Comparison of ENCODE assay signal across 30 cellular contexts in genomic region chr1:28878796-28879195, GRCh38.
"Had no signal": no experiment of that assay in that cellular context is flagged by ENCODE, and none has a peak within 500 bp of the region (broad histone marks: within the 10 kb centered on the region; RNA-seq: fewer than 3 reads in every experiment).

No MANE protein-coding gene starts in this region.

- FAIRE-seq: TTC549 had no signal

- DNase-seq: activated B cell treated with CpG ODN at 0.5 μM for 24 hours; activated CD4-positive, alpha-beta memory T cell treated with anti-CD3 and anti-CD28 coated beads for 36 hours; activated CD4-positive, alpha-beta T cell treated with anti-CD3 and anti-CD28 coated beads for 4 hours; activated CD4-positive, alpha-beta T cell treated with anti-CD3 and anti-CD28 coated beads, Interleukin-2, amount 10 ng/mL, durations not matched to agents 24 days and 14 days; activated CD4-positive, alpha-beta T cell treated with anti-CD3 and anti-CD28 coated beads, Interleukin-2, amount 50 U/mL, for 1 hour; activated CD4-positive, alpha-beta T cell treated with anti-CD3 and anti-CD28 coated beads, Interleukin-2, amount 50 U/mL, for 4 hours; activated CD4-positive, CD25-positive, alpha-beta regulatory T cell treated with anti-CD3 and anti-CD28 coated beads, Interleukin-2, amount 50 U/mL, for 72 hours; activated CD8-positive, alpha-beta memory T cell treated with anti-CD3 and anti-CD28 coated beads, Interleukin-2, amount 50 U/mL, for 4 hours; activated CD8-positive, alpha-beta T cell treated with anti-CD3 and anti-CD28 coated beads for 36 hours; activated effector memory CD4-positive, alpha-beta T cell treated with anti-CD3 and anti-CD28 coated beads, Interleukin-2, amount 50 U/mL, for 16 hours; activated gamma-delta T cell treated with Interleukin-2 at 50 U/mL for 16 hours; activated naive CD4-positive, alpha-beta T cell; activated naive CD4-positive, alpha-beta T cell treated with anti-CD3 and anti-CD28 coated beads for 36 hours; activated naive CD4-positive, alpha-beta T cell treated with anti-CD3 and anti-CD28 coated beads, Interleukin-2, amount 50 U/mL, for 16 hours; activated naive CD8-positive, alpha-beta T cell treated with anti-CD3 and anti-CD28 coated beads for 36 hours; activated T-cell treated with anti-CD3 and anti-CD28 coated beads for 4 hours; activated T-cell treated with anti-CD3 and anti-CD28 coated beads, Interleukin-2, amount 50 U/mL, for 1 hour; activated T-cell treated with anti-CD3 and anti-CD28 coated beads, Interleukin-2, amount 50 U/mL, for 4 hours; activated T-cell treated with anti-CD3 and anti-CD28 coated beads, Interleukin-2, amount 50 U/mL, for 72 hours; amygdala; anterior cingulate cortex; central memory CD4-positive, alpha-beta T cell; T-helper 1 cell; T-helper 2 cell; T-helper 9 cell had no signal

- H3K36me3 ChIP-seq: ascending aorta had no signal

- H3K9me3 ChIP-seq: ascending aorta had no signal

- H3K27me3 ChIP-seq: ascending aorta had no signal

- H3K4me3 ChIP-seq: ascending aorta had no signal

- H3K27ac ChIP-seq: ascending aorta, VCaP had no signal

- ATAC-seq: activated CD8-positive, alpha-beta T cell treated with anti-CD3 and anti-CD28 coated beads for 36 hours; activated naive CD4-positive, alpha-beta T cell treated with anti-CD3 and anti-CD28 coated beads, Interleukin-2, amount 50 U/mL, for 72 hours; activated T-cell treated with anti-CD3 and anti-CD28 coated beads, Interleukin-2, amount 50 U/mL, for 4 hours; activated T-cell treated with anti-CD3 and anti-CD28 coated beads, Interleukin-2, amount 50 U/mL, for 72 hours; activated T-helper 17 cell treated with anti-CD3 and anti-CD28 coated beads, Interleukin-2, amount 50 U/mL, for 72 hours had no signal
